14 cellular contexts compared by ENCODE assay signal in the genomic region with DNA sequence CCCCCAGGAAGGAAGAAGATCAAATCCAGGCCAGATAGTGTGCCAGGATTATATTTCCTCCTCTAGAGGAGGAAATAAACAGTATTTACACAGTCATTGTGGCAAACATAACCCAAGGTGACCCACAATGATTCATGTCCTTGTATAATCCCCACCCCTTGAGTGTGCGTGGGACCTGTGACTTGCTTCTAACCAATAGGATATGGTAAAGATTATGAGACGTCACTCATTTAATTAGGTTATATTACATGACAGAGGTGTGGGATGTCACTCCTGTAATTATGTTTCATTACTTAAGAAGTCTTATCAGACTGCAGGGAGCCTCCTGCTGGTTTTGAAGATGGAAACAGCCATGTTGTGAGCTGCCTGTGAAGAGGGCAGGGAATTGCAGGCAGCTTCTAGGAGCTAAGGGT. TPM values are rescaled to one million over a fixed set of nuclear protein-coding genes. Genes with fewer than 3 reads are reported as not detected.
DNase-seq lines count a peak whose midpoint lies in the region; ATAC-seq and TF ChIP-seq lines count a peak whose summit lies in the region.
"Had no signal": no experiment of that assay in that cellular context is flagged by ENCODE, and none has a peak within 500 bp of the region (broad histone marks: within the 10 kb centered on the region; RNA-seq: fewer than 3 reads in every experiment).

No MANE protein-coding gene starts in this region.

- DNase-seq in DMS53 (lab: John Stamatoyannopoulos, UW) (peak; percentile 90), HEK293T (ENCODE audit: extremely low spot score) (no peak), body of pancreas (peak; percentile 50 to 86 (median 66)), mucosa of descending colon (peak in 2 of 3 donors; percentile 52 to 80), NOMO-1 (lab: John Stamatoyannopoulos, UW; ENCODE audit: unreplicated experiment in 2 of 2) (no peak), C1 segment of cervical spinal cord (lab: John Stamatoyannopoulos, UW) (no peak), lower leg skin (ENCODE audit: low spot score in 2 of 2) (no peak)
- DNase-seq: activated CD4-positive, alpha-beta T cell treated with anti-CD3 and anti-CD28 coated beads, Interleukin-2, amount 50 U/mL, for 48 hours; CD4-positive, CD25-positive, alpha-beta regulatory T cell; cerebellar nuclear complex; IMR-90; NCI-H187 treated with DMSO at 0.1 percent for 48 hours; stimulated activated CD4-positive, alpha-beta T cell treated with anti-CD3 and anti-CD28 coated beads, Interleukin-4, amount 100 ng/mL, for 4 hours had no signal

- H3K36me3 ChIP-seq in body of pancreas (replicated peaks in 1 of 2; ENCODE audit: insufficient read depth in 1 of 2, low read depth in 2 of 2) (no peaks in the 10 kb centered on the region), mucosa of descending colon (ENCODE audit: low read depth) (no peaks in the 10 kb centered on the region)

- 6 to 18% methylated on average over 2 of the region's 2 CpGs for WGBS in body of pancreas, 2 donors
- 63 to 74% methylated on average over 2 of the region's 2 CpGs for WGBS in lower leg skin, 2 donors

- H3K4me3 ChIP-seq in body of pancreas (no peak overlapping the region), mucosa of descending colon (no peak overlapping the region), lower leg skin (ENCODE audit: low read depth, poor library complexity, severe bottlenecking) (no peak overlapping the region)

- H3K27me3 ChIP-seq in body of pancreas, result no peaks in the 10 kb centered on the region

- TF ChIP-seq CTCF in body of pancreas (IDR thresholded peaks at IDR 0.05) (no peak), mucosa of descending colon (IDR thresholded peaks at IDR 0.05) (no peak), lower leg skin (IDR thresholded peaks at IDR 0.05) (no peak)

- H3K9me3 ChIP-seq in body of pancreas (no peaks in the 10 kb centered on the region), mucosa of descending colon (no peaks in the 10 kb centered on the region)

- H3K27ac ChIP-seq in body of pancreas, result peak overlapping the region; percentile 34 to 81 (median 68)

- ATAC-seq in body of pancreas (peak; percentile 95), mucosa of descending colon (peak; percentile 98)

- TF ChIP-seq POLR2A in body of pancreas (IDR thresholded peaks at IDR 0.05) (no peak), lower leg skin (IDR thresholded peaks at IDR 0.05) (no peak)

- peaks cover 35% of the 10 kb centered on the region for H3K4me1 ChIP-seq in body of pancreas
- peaks cover 8% of the 10 kb centered on the region for H3K4me1 ChIP-seq in mucosa of descending colon (ENCODE audit: low read depth)

- CTCF ChIA-PET in HEK293T (lab: Yijun Ruan, JAX), result no interaction called here

- intact Hi-C loops in body of pancreas (cut with DNase I) (no loop called here), mucosa of descending colon (cut with DNase I, micrococcal nuclease) (no loop called here), lower leg skin (cut with DNase I; ENCODE audit: low total_unique reads) (no loop called here)

- POLR2A ChIA-PET in HEK293T (lab: Yijun Ruan, JAX), result no interaction called here

TF ChIP-seq in HEK293T, 16 proteins besides CTCF, POLR2A, EP300 and RAD21:
- TF ChIP-seq FOXK2 (IDR thresholded peaks at IDR 0.05) (no peak), PKNOX1 (IDR thresholded peaks at IDR 0.05) (peak; percentile 37)

RNA-seq across cellular contexts. Expression of gene CATSPERB, which starts 12.2 kb away (rescaled TPM):
- total RNA-seq in body of pancreas (10 to 100 TPM; 20.4 to 70.0 TPM), mucosa of descending colon (1 to 10 TPM; 3.5 to 7.0 (median 4.1) TPM), lower leg skin (1 to 10 TPM in 1 of 4 donors, under 1 TPM in 3; 0.21 to 1.3 (median 0.44) TPM)
- total RNA-seq: fibroblast of lung, IMR-90 had no signal

Comparison
In these comparisons a context has a peak if more than half of its experiments do, and no peak if none do; other contexts are left out.
1. DNase-seq: peak in DMS53 (single experiment), body of pancreas (4 of 4) and mucosa of descending colon (2 of 3); none in HEK293T (single experiment), NOMO-1 (0 of 2), C1 segment of cervical spinal cord (0 of 14) and lower leg skin (0 of 2).